ENCODE assay signal across 1 cellular context in the genomic region with DNA sequence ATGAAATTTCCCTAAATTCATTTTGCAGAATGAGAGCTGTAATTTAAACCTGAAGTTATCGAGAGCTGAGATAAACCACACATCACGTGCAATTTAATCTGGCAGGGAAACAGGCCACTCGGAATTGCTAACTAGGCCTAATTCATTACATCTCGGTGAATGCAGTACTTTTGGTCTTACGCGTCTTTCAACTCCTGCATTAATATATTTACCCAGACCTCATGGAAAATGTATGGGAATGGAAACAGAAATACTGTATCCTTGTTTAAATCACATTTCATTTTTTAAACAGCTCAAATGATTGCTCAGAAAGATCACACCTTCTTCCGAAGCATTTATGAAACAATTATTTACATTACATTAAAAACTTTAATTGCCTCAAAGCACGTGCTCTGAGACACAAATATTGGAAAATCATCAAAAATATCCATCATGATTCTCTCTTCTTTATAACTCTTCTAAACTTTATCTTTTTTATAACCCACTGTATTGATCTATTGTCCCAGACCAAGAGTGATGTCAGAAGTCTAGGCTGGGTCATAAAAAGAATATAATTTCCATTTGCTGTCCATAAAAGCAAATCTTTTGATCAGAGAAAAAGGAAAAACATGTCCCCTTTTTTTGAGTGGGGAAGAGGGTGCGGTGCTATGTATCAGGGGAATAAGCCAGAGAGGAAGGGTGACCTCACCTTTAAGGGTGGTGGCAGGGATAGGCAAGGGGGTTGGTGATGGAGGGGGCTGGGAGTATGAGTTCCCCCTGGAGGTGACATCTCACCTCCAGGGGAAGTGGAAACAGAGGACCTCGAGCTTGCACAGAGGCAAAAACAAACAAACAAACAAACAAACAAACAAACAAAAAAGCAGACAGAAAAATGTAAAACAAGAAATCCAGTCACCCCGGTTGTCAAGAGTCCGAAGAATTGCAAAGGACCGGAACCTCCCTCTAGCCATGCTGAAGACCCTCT.
TF ChIP-seq lines count a peak whose summit lies in the region.

No MANE protein-coding gene starts in this region.

TF ChIP-seq in WTC11, 78 proteins besides CTCF, POLR2A, EP300 and RAD21 (continued from another document):
- TF ChIP-seq, protein P1, sequence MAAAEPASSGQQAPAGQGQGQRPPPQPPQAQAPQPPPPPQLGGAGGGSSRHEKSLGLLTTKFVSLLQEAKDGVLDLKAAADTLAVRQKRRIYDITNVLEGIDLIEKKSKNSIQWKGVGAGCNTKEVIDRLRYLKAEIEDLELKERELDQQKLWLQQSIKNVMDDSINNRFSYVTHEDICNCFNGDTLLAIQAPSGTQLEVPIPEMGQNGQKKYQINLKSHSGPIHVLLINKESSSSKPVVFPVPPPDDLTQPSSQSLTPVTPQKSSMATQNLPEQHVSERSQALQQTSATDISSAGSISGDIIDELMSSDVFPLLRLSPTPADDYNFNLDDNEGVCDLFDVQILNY (CRISPR knock-in tag; IDR thresholded peaks at IDR 0.05): no peak
- TF ChIP-seq ZNF416 (CRISPR knock-in tag; IDR thresholded peaks at IDR 0.05) (no peak), NFATC4 (CRISPR knock-in tag; IDR thresholded peaks at IDR 0.05) (no peak), FOXK1 (CRISPR knock-in tag; IDR thresholded peaks at IDR 0.05) (no peak), IRF2 (CRISPR knock-in tag; IDR thresholded peaks at IDR 0.05; ENCODE audit: borderline replicate concordance, low read depth) (no peak), KAT7 (CRISPR knock-in tag; IDR thresholded peaks at IDR 0.05; ENCODE audit: borderline replicate concordance) (no peak), TCF7 (CRISPR knock-in tag; IDR thresholded peaks at IDR 0.05; ENCODE audit: low read depth) (no peak), NFE2L1 (CRISPR knock-in tag; IDR thresholded peaks at IDR 0.05) (no peak), ZNF263 (CRISPR knock-in tag; IDR thresholded peaks at IDR 0.05; ENCODE audit: low read depth) (no peak)
- TF ChIP-seq, protein P2, sequence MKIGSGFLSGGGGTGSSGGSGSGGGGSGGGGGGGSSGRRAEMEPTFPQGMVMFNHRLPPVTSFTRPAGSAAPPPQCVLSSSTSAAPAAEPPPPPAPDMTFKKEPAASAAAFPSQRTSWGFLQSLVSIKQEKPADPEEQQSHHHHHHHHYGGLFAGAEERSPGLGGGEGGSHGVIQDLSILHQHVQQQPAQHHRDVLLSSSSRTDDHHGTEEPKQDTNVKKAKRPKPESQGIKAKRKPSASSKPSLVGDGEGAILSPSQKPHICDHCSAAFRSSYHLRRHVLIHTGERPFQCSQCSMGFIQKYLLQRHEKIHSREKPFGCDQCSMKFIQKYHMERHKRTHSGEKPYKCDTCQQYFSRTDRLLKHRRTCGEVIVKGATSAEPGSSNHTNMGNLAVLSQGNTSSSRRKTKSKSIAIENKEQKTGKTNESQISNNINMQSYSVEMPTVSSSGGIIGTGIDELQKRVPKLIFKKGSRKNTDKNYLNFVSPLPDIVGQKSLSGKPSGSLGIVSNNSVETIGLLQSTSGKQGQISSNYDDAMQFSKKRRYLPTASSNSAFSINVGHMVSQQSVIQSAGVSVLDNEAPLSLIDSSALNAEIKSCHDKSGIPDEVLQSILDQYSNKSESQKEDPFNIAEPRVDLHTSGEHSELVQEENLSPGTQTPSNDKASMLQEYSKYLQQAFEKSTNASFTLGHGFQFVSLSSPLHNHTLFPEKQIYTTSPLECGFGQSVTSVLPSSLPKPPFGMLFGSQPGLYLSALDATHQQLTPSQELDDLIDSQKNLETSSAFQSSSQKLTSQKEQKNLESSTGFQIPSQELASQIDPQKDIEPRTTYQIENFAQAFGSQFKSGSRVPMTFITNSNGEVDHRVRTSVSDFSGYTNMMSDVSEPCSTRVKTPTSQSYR (CRISPR knock-in tag; IDR thresholded peaks at IDR 0.05): no peak
